10 cellular contexts compared by ENCODE assay signal in genomic region chr1:68331117-68331865, GRCh38.
A peak's percentile ranks its signal among the peaks of the same experiment; 100 is the strongest.
DNase-seq lines count a peak whose midpoint lies in the region; ATAC-seq and TF ChIP-seq lines count a peak whose summit lies in the region.
"Had no signal": no experiment of that assay in that cellular context is flagged by ENCODE, and none has a peak within 500 bp of the region (broad histone marks: within the 10 kb centered on the region; RNA-seq: fewer than 3 reads in every experiment).

No MANE protein-coding gene starts in this region.

- H2BK5ac ChIP-seq in mesenchymal stem cell (ENCODE audit: low read depth, low read length, poor library complexity, severe bottlenecking): no peak overlapping the region

- no peak for TF ChIP-seq EP300 in tibial nerve (IDR thresholded peaks at IDR 0.05)

- H4K8ac ChIP-seq in mesenchymal stem cell (ENCODE audit: low read length): no peak overlapping the region

- H3K27me3 ChIP-seq in mesenchymal stem cell (ENCODE audit: control insufficient read depth in 1 of 2, insufficient read depth in 1 of 2, low read length in 2 of 2) (no peaks in the 10 kb centered on the region), aorta (ENCODE audit: control insufficient read depth in 1 of 2, insufficient read depth in 2 of 2, low read length in 1 of 2) (no peaks in the 10 kb centered on the region), tibial nerve (no peaks in the 10 kb centered on the region)

- no peak overlapping the region for H4K91ac ChIP-seq in mesenchymal stem cell (ENCODE audit: low read length)

- H3K23ac ChIP-seq in mesenchymal stem cell (ENCODE audit: low read length in 2 of 2): no peak overlapping the region

- H3K4me1 ChIP-seq in mesenchymal stem cell (ENCODE audit: control insufficient read depth, insufficient read depth, low read depth, low read length): no peaks in the 10 kb centered on the region
- H3K4me1 ChIP-seq in aorta (ENCODE audit: control insufficient read depth in 1 of 2, insufficient read depth in 2 of 2, low read length in 2 of 2): peaks cover 0 to 1% of the 10 kb centered on the region in 2 donors
- H3K4me1 ChIP-seq in tibial nerve: peaks cover 0 to 28% (median 2%) of the 10 kb centered on the region in 4 donors

- no peaks in the 10 kb centered on the region for H3K79me1 ChIP-seq in mesenchymal stem cell (replicated peaks; ENCODE audit: low read length, poor library complexity, severe bottlenecking)

- intact Hi-C loops in aorta (cut with DNase I): no loop called here

- TF ChIP-seq CTCF in cardiac fibroblast (IDR thresholded peaks at IDR 0.05; ENCODE audit: low read depth, low read length) (no peak), tibial nerve (IDR thresholded peaks at IDR 0.05) (no peak)

- H3K36me3 ChIP-seq in mesenchymal stem cell (ENCODE audit: control insufficient read depth in 1 of 2, insufficient read depth in 2 of 2, low read depth in 1 of 2, low read length in 2 of 2) (no peaks in the 10 kb centered on the region), aorta (ENCODE audit: control insufficient read depth in 1 of 2, insufficient read depth in 2 of 2, low read length in 1 of 2) (no peaks in the 10 kb centered on the region), tibial nerve (no peaks in the 10 kb centered on the region)

- H3K27ac ChIP-seq in mesenchymal stem cell (ENCODE audit: low read length, poor library complexity, severe bottlenecking) (no peak overlapping the region), aorta (ENCODE audit: low read depth in 1 of 2, low read length in 2 of 2) (no peak overlapping the region), tibial nerve (no peak overlapping the region)

- H3K14ac ChIP-seq in mesenchymal stem cell (ENCODE audit: low read length in 2 of 2): no peak overlapping the region

- H2AFZ ChIP-seq in mesenchymal stem cell (ENCODE audit: low read depth, low read length): no peak overlapping the region

- no peak overlapping the region for H3K4ac ChIP-seq in mesenchymal stem cell (ENCODE audit: low read depth in 1 of 2, low read length in 2 of 2)

- H3K9me3 ChIP-seq in mesenchymal stem cell (ENCODE audit: control insufficient read depth, low read length) (no peaks in the 10 kb centered on the region), aorta (ENCODE audit: control insufficient read depth, low read length) (no peaks in the 10 kb centered on the region), tibial nerve (no peaks in the 10 kb centered on the region)

- no peak overlapping the region for H2BK120ac ChIP-seq in mesenchymal stem cell (ENCODE audit: low read depth, low read length)

- peak overlapping the region in 1 of 2 experiments; percentile 75 for H2BK12ac ChIP-seq in mesenchymal stem cell (ENCODE audit: low read length in 2 of 2)

- peak; percentile 88 for DNase-seq in DMS53 (lab: John Stamatoyannopoulos, UW)
- peak; percentile 57 for DNase-seq in NCI-H146 treated with DMSO at 0.1 percent for 48 hours (lab: John Stamatoyannopoulos, UW; ENCODE audit: unreplicated experiment)
- peak; percentile 51 to 91 for DNase-seq in cardiac fibroblast (ENCODE audit: low read depth in 2 of 2)
- DNase-seq in mesenchymal stem cell: peak; percentile 90
- no peak for DNase-seq in aorta
- no peak for DNase-seq in tibial nerve (ENCODE audit: low spot score in 2 of 2)
- DNase-seq: activated CD4-positive, alpha-beta T cell treated with anti-CD3 and anti-CD28 coated beads, Interleukin-2, amount 50 U/mL, for 48 hours; retina had no signal

- H2AK5ac ChIP-seq in mesenchymal stem cell (ENCODE audit: low read length, severe bottlenecking): no peak overlapping the region

- H2BK15ac ChIP-seq in mesenchymal stem cell (ENCODE audit: low read depth, poor library complexity, severe bottlenecking): no peak overlapping the region

- no peak overlapping the region for H3K4me2 ChIP-seq in mesenchymal stem cell (ENCODE audit: low read length, poor library complexity, severe bottlenecking)

- no peak overlapping the region for H3K4me3 ChIP-seq in cardiac fibroblast (replicated peaks in 1 of 2; ENCODE audit: low read depth in 2 of 2, low read length in 2 of 2)
- H3K4me3 ChIP-seq in mesenchymal stem cell (ENCODE audit: insufficient read depth in 1 of 2, low read depth in 1 of 2, low read length in 2 of 2): no peak overlapping the region
- no peak overlapping the region for H3K4me3 ChIP-seq in aorta (ENCODE audit: low read length in 2 of 2)
- H3K4me3 ChIP-seq in tibial nerve: no peak overlapping the region

- H3K18ac ChIP-seq in mesenchymal stem cell (ENCODE audit: low read depth in 1 of 2, low read length in 2 of 2): no peak overlapping the region

- ATAC-seq in aorta (ENCODE audit: low FRiP score) (no peak), GM18519 (IDR thresholded peaks at IDR 0.05; ENCODE audit: low FRiP score, unreplicated experiment) (no peak), GM21723 (IDR thresholded peaks at IDR 0.05; ENCODE audit: unreplicated experiment) (no peak)

- no peak for TF ChIP-seq POLR2A in tibial nerve (IDR thresholded peaks at IDR 0.05)

- 25% methylated on average over 1 of the region's 2 CpGs for WGBS in mesenchymal stem cell
- WGBS in aorta, 2 donors: 96% methylated on average over 2 of the region's 2 CpGs
- WGBS in tibial nerve, 2 donors: 87 to 90% methylated on average over 2 of the region's 2 CpGs

- H3K9ac ChIP-seq in mesenchymal stem cell (ENCODE audit: low read length): no peak overlapping the region

Comparison
In these comparisons a context has a peak if more than half of its experiments do, and no peak if none do; other contexts are left out.
1. DNase-seq: peak in DMS53 (single experiment), NCI-H146 treated with DMSO at 0.1 percent for 48 hours (single experiment), cardiac fibroblast (2 of 2) and mesenchymal stem cell (single experiment); none in aorta (0 of 2) and tibial nerve (0 of 2).